Comparison of ENCODE assay signal across 9 cellular contexts in the genomic region with DNA sequence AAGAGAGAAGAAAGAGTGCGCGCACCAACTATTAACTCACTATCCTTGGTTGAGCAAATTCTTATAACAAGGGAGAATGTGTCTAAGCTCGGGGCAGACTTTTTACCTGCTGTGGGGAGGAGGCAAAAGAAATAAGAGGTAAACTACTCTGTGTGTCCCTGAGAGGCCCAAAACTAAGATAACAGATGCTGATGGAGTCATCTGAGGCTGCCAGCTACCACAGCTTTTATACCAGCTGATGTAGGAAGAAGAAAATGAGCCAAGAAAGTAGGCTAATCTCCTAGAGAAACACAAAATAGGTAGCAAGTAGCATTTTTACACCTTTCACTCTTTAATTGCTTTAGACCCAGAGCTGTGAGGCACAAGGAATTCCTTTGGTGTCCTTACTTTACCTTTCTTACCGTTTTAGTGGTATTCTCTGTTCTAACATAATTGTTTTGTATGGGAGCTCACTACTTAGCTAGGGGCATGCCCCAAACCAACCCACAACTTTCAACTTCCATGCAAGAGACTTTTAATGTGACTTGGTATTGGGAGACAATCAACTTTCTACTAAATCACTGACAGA. TPM values are rescaled to one million over a fixed set of nuclear protein-coding genes. Genes with fewer than 3 reads are reported as not detected.
DNase-seq lines count a peak whose midpoint lies in the region; ATAC-seq lines count a peak whose summit lies in the region.
"Had no signal": no experiment of that assay in that cellular context is flagged by ENCODE, and none has a peak within 500 bp of the region (broad histone marks: within the 10 kb centered on the region; RNA-seq: fewer than 3 reads in every experiment).

No MANE protein-coding gene starts in this region.

- peak overlapping the region; percentile 66 for H2BK5ac ChIP-seq in trophoblast cell (ENCODE audit: low read depth, low read length, poor library complexity)

- no peaks in the 10 kb centered on the region for H3K79me2 ChIP-seq in trophoblast cell (ENCODE audit: control insufficient read depth, insufficient read depth, low read length, poor library complexity)

- H2BK120ac ChIP-seq in trophoblast cell (ENCODE audit: insufficient read depth, low read length, poor library complexity), result peak overlapping the region; percentile 58

- H3K14ac ChIP-seq in trophoblast cell (ENCODE audit: low read length), result peak overlapping the region; percentile 40

- H3K36me3 ChIP-seq in NT2/D1 (ENCODE audit: insufficient read depth, insufficient read length, low read length) (no peaks in the 10 kb centered on the region), ectodermal cell (ENCODE audit: control insufficient read depth, insufficient read depth, low read length) (no peaks in the 10 kb centered on the region), trophoblast cell (ENCODE audit: control insufficient read depth in 1 of 2, insufficient read depth in 2 of 2, low read length in 2 of 2) (no peaks in the 10 kb centered on the region)

- peak overlapping the region; percentile 20 for H3K4me2 ChIP-seq in trophoblast cell (ENCODE audit: low read length)

- H3K4me3 ChIP-seq in NT2/D1 (ENCODE audit: insufficient read length, low read depth) (peak overlapping the region; percentile 11), ectodermal cell (ENCODE audit: insufficient read depth, low read depth, low read length) (no peak overlapping the region), trophoblast cell (ENCODE audit: low read depth, low read length) (no peak overlapping the region)

- H3K27me3 ChIP-seq in NT2/D1 (ENCODE audit: insufficient read depth, insufficient read length), result no peaks in the 10 kb centered on the region
- H3K27me3 ChIP-seq in ectodermal cell (ENCODE audit: control insufficient read depth, insufficient read depth, low read length, poor library complexity, severe bottlenecking), result no peaks in the 10 kb centered on the region
- H3K27me3 ChIP-seq in trophoblast cell (ENCODE audit: insufficient read depth, low read length), result no peaks in the 10 kb centered on the region

- H2AFZ ChIP-seq in trophoblast cell (ENCODE audit: insufficient read depth, low read length, poor library complexity), result no peak overlapping the region

- DNase-seq in G401 (ENCODE audit: low spot score), result peak; percentile 59
- DNase-seq in NT2/D1 (ENCODE audit: low read depth, low spot score), result no peak
- peak in 1 of 2 donors; percentile 27 for DNase-seq in trophoblast cell
- DNase-seq in D341Med (ENCODE audit: low spot score), result no peak
- DNase-seq in DMS114 treated with DMSO at 0.1 percent for 48 hours (lab: John Stamatoyannopoulos, UW; ENCODE audit: unreplicated experiment), result no peak
- DNase-seq: EL had no signal

- no peak overlapping the region for H2AK5ac ChIP-seq in trophoblast cell (ENCODE audit: low read length)

- H3K27ac ChIP-seq in ectodermal cell (ENCODE audit: insufficient read depth, low read depth, low read length, poor library complexity, severe bottlenecking) (peak overlapping the region; percentile 83), trophoblast cell (ENCODE audit: low read depth, low read length) (peak overlapping the region; percentile 78)

- H3K23ac ChIP-seq in trophoblast cell (ENCODE audit: low read length), result no peak overlapping the region

- in situ Hi-C loops in G401 (cut with HindIII; ENCODE audit: low sequenced_read_pairs), result no loop called here

- no peak overlapping the region for H4K8ac ChIP-seq in trophoblast cell (ENCODE audit: low read depth, low read length)

- ATAC-seq in GM19023 (IDR thresholded peaks at IDR 0.05; ENCODE audit: unreplicated experiment) (no peak), HG03571 (IDR thresholded peaks at IDR 0.05; ENCODE audit: unreplicated experiment) (no peak)

- H3K9me3 ChIP-seq in NT2/D1 (ENCODE audit: insufficient read depth, low read length) (no peaks in the 10 kb centered on the region), ectodermal cell (ENCODE audit: control insufficient read depth, low read length) (no peaks in the 10 kb centered on the region), trophoblast cell (ENCODE audit: insufficient read depth, low read depth, low read length) (no peaks in the 10 kb centered on the region)

- no peak overlapping the region for H2BK12ac ChIP-seq in trophoblast cell (ENCODE audit: low read length)

- no peak overlapping the region for H4K12ac ChIP-seq in trophoblast cell (ENCODE audit: low read depth, low read length)

- WGBS in ectodermal cell, 2 experiments, result 11 to 12% methylated on average over 1 to 4 of the region's 4 CpGs
- no CpG with 5 or more reads among the region's 4 CpGs for WGBS in trophoblast cell (ENCODE audit: extremely low coverage, insufficient coverage, insufficient read length)

- peaks cover 3% of the 10 kb centered on the region for H3K4me1 ChIP-seq in NT2/D1 (ENCODE audit: insufficient read depth, insufficient read length)
- H3K4me1 ChIP-seq in ectodermal cell (ENCODE audit: control insufficient read depth, insufficient read depth, low read length), result peaks cover 23% of the 10 kb centered on the region
- peaks cover 15 to 22% of the 10 kb centered on the region in 2 experiments for H3K4me1 ChIP-seq in trophoblast cell (ENCODE audit: control insufficient read depth in 1 of 2, insufficient read depth in 2 of 2, low read length in 2 of 2)

- no peak overlapping the region for H3K4ac ChIP-seq in trophoblast cell (ENCODE audit: low read depth, low read length)

- H4K91ac ChIP-seq in trophoblast cell (ENCODE audit: low read depth, low read length), result peak overlapping the region; percentile 9

- no peak overlapping the region for H3K18ac ChIP-seq in trophoblast cell (ENCODE audit: low read length)

- H3K9ac ChIP-seq in NT2/D1 (ENCODE audit: insufficient read length, low read depth) (peak overlapping the region; percentile 34), trophoblast cell (ENCODE audit: low read length) (no peak overlapping the region)

- H3K79me1 ChIP-seq in trophoblast cell (ENCODE audit: low read length), result peaks cover 22% of the 10 kb centered on the region

RNA-seq across cellular contexts. Expression of gene PIM1, which starts 27.8 kb away (rescaled TPM):
- total RNA-seq in G401 (2014; rRNA removed; shearing (Covaris generic)), result 70.4 and 71.6 TPM in 2 replicates
- polyA plus RNA-seq in ectodermal cell (2013, experiment 1 of 4), result 26.3 TPM
- polyA plus RNA-seq in ectodermal cell (2013, experiment 2 of 4), result 22.9 TPM
- polyA plus RNA-seq in ectodermal cell (2013, experiment 3 of 4), result 20.6 TPM
- polyA plus RNA-seq in ectodermal cell (2013, experiment 4 of 4), result 18.8 TPM
- polyA plus RNA-seq in trophoblast cell (2013), result 11.8 and 13.2 TPM in 2 replicates
